15 cellular contexts compared by ENCODE assay signal in genomic region chr3:59245879-59246501, GRCh38.
DNase-seq lines count a peak whose midpoint lies in the region; ATAC-seq and TF ChIP-seq lines count a peak whose summit lies in the region.
"Had no signal": no experiment of that assay in that cellular context is flagged by ENCODE, and none has a peak within 500 bp of the region (broad histone marks: within the 10 kb centered on the region; RNA-seq: fewer than 3 reads in every experiment).

No MANE protein-coding gene starts in this region.

- H3K36me3 ChIP-seq in spleen: no peaks in the 10 kb centered on the region
- H3K36me3 ChIP-seq: HAP-1 had no signal

- no peak for TF ChIP-seq CTCF in spleen (IDR thresholded peaks at IDR 0.05 in 8 of 11, conservative IDR thresholded peaks at IDR 0.05 in 3 of 11)

- peaks cover 0 to 44% (median 22%) of the 10 kb centered on the region in 6 donors for H3K4me1 ChIP-seq in spleen
- H3K4me1 ChIP-seq: HAP-1 had no signal

- 67 to 78% (median 73%) methylated on average over 8 of the region's 8 CpGs for WGBS in spleen, 5 donors

- TF ChIP-seq POLR2A in spleen (IDR thresholded peaks at IDR 0.05): no peak

- H3K27ac ChIP-seq in epithelial cell of prostate (peak overlapping the region; percentile 55), spleen (peak overlapping the region in 4 of 8 donors; percentile 3 to 67 (median 46))

- no peak overlapping the region for H3K4me3 ChIP-seq in spleen
- H3K4me3 ChIP-seq: HAP-1 had no signal

- DNase-seq in EH (ENCODE audit: low read depth): peak; percentile 25
- peak; percentile 26 for DNase-seq in NCI-H748 treated with DMSO at 0.1 percent for 48 hours (lab: John Stamatoyannopoulos, UW)
- no peak for DNase-seq in epithelial cell of prostate (ENCODE audit: low read depth, low spot score)
- peak; percentile 58 for DNase-seq in pons (ENCODE audit: low spot score)
- DNase-seq in spleen: no peak
- no peak for DNase-seq in GM03348 (ENCODE audit: low spot score)
- no peak for DNase-seq in activated effector memory CD4-positive, alpha-beta T cell treated with Interleukin-2 at 50 U/mL for 16 hours
- DNase-seq: activated CD4-positive, alpha-beta T cell treated with anti-CD3 and anti-CD28 coated beads, Interleukin-2, amount 50 U/mL, for 1 hour; activated naive CD8-positive, alpha-beta T cell treated with anti-CD3 and anti-CD28 coated beads, Interleukin-2, amount 10 ng/mL, durations not matched to agents 7 days and 5 days; DMS153; NCI-H1092 treated with DMSO at 0.1 percent for 48 hours; right cardiac atrium; RPMI8226 had no signal

- no peaks in the 10 kb centered on the region for H3K27me3 ChIP-seq in spleen (replicated peaks in 1 of 7)

- H3K9me3 ChIP-seq in spleen: peaks cover 0 to 6% (median 0%) of the 10 kb centered on the region in 8 donors
- H3K9me3 ChIP-seq: HAP-1 had no signal

- ATAC-seq in HG02870 (IDR thresholded peaks at IDR 0.05; ENCODE audit: unreplicated experiment): no peak

- intact Hi-C loops in spleen (cut with DNase I; ENCODE audit: low total_unique reads): no loop called here

Comparison
In these comparisons a context has a peak if more than half of its experiments do, and no peak if none do; other contexts are left out.
1. DNase-seq: peak in EH (single experiment), NCI-H748 treated with DMSO at 0.1 percent for 48 hours (single experiment) and pons (single experiment); none in epithelial cell of prostate (single experiment), spleen (single experiment), GM03348 (single experiment) and activated effector memory CD4-positive, alpha-beta T cell treated with Interleukin-2 at 50 U/mL for 16 hours (single experiment).